Comparison of ENCODE assay signal across 18 cellular contexts in genomic region chr9:89805726-89806125, GRCh38.
"Had no signal": no experiment of that assay in that cellular context is flagged by ENCODE, and none has a peak within 500 bp of the region (broad histone marks: within the 10 kb centered on the region; RNA-seq: fewer than 3 reads in every experiment).

No MANE protein-coding gene starts in this region.

- H3K27me3 ChIP-seq: ascending aorta, cardiac muscle cell, gastrocnemius medialis, left lung, suprapubic skin, transverse colon had no signal

- DNase-seq: activated CD4-positive, alpha-beta T cell treated with anti-CD3 and anti-CD28 coated beads, Interleukin-2, amount 10 ng/mL, durations not matched to agents 7 days and 5 days; activated CD8-positive, alpha-beta memory T cell treated with anti-CD3 and anti-CD28 coated beads, Interleukin-2, amount 50 U/mL, for 4 hours; activated CD8-positive, alpha-beta T cell treated with anti-CD3 and anti-CD28 coated beads, Interleukin-2, amount 10 ng/mL, durations not matched to agents 7 days and 5 days; activated effector memory CD4-positive, alpha-beta T cell treated with Interleukin-2 at 50 U/mL for 16 hours; activated naive CD4-positive, alpha-beta T cell treated with anti-CD3 and anti-CD28 coated beads, Interleukin-2, amount 50 U/mL, for 16 hours; activated T-cell treated with anti-CD3 and anti-CD28 coated beads, Interleukin-2, amount 50 U/mL, for 48 hours; effector memory CD8-positive, alpha-beta T cell; gastrocnemius medialis; kidney; left lung; retina; stimulated activated CD4-positive, alpha-beta T cell treated with anti-CD3 and anti-CD28 coated beads, Interleukin-2, amount 100 ng/mL, for 48 hours; stimulated activated naive CD8-positive, alpha-beta T cell treated with anti-CD3 and anti-CD28 coated beads, Interleukin-15, amount 100 ng/mL, for 72 hours; transverse colon had no signal

- H3K4me3 ChIP-seq: ascending aorta, cardiac muscle cell, gastrocnemius medialis, left lung, suprapubic skin, transverse colon had no signal

- H3K27ac ChIP-seq: ascending aorta, cardiac muscle cell, gastrocnemius medialis, left lung, suprapubic skin, transverse colon had no signal

- H3K4me1 ChIP-seq: left lung had no signal

- ATAC-seq: activated CD8-positive, alpha-beta T cell treated with anti-CD3 and anti-CD28 coated beads, Interleukin-2, amount 10 ng/mL, durations not matched to agents 7 days and 5 days; effector memory CD8-positive, alpha-beta T cell; gastrocnemius medialis; left lung; naive thymus-derived CD4-positive, alpha-beta T cell; stimulated activated naive CD8-positive, alpha-beta T cell treated with anti-CD3 and anti-CD28 coated beads, Interleukin-15, amount 100 ng/mL, for 72 hours had no signal

- H3K9me3 ChIP-seq: ascending aorta, gastrocnemius medialis, left lung, suprapubic skin, transverse colon had no signal

- H3K36me3 ChIP-seq: ascending aorta, cardiac muscle cell, gastrocnemius medialis, left lung, suprapubic skin, transverse colon had no signal
